Comparison of ENCODE assay signal across 8 cellular contexts in the genomic region with DNA sequence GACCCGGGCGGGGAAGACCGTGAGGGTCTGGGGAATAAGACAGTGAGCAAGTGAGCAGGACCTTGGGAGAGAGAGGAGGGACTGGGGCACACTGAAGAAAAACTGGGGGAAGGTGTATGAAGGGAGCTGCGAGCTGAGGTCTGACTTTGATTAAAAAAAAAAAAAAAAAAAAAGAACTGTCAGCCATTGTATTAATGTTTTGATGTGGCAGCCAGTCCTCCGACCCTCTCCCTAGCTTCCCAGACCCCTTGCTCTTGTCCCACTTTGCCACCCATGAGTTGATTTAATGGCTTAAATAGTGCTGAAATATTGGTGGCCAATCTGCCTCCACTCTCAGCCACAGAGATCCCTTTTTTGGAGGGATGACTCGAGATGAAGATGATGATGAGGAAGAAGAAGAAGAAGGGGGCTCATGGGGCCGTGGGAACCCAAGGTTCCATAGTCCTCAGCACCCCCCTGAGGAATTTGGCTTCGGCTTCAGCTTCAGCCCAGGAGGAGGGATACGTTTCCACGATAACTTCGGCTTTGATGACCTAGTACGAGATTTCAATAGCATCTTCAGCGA. TPM values are rescaled to one million over a fixed set of nuclear protein-coding genes. Genes with fewer than 3 reads are reported as not detected.
DNase-seq lines count a peak whose midpoint lies in the region; ATAC-seq and TF ChIP-seq lines count a peak whose summit lies in the region.

No MANE protein-coding gene starts in this region.

- peak overlapping the region; percentile 89 for H2AFZ ChIP-seq in mammary epithelial cell (ENCODE audit: low read depth, low read length)

- H3K27ac ChIP-seq in cardiac muscle cell: peak overlapping the region; percentile 69
- peak overlapping the region; percentile 76 for H3K27ac ChIP-seq in mammary epithelial cell (ENCODE audit: insufficient read depth, low read depth, low read length)
- H3K27ac ChIP-seq in mesodermal cell (ENCODE audit: low read depth, low read length, severe bottlenecking): peak overlapping the region; percentile 87
- peak overlapping the region; percentile 93 for H3K27ac ChIP-seq in vagina

- H3K9ac ChIP-seq in mammary epithelial cell (ENCODE audit: insufficient read depth, low read length): peak overlapping the region; percentile 96

- no peak for TF ChIP-seq POLR2A in vagina (IDR thresholded peaks at IDR 0.05)

- peak overlapping the region; percentile 92 for H3K4me2 ChIP-seq in mammary epithelial cell (ENCODE audit: insufficient read depth, low read depth, low read length)

- ATAC-seq in GM18868 (IDR thresholded peaks at IDR 0.05; ENCODE audit: unreplicated experiment): no peak
- no peak for ATAC-seq in GM19463 (IDR thresholded peaks at IDR 0.05; ENCODE audit: unreplicated experiment)

- CTCF ChIA-PET in mammary epithelial cell (lab: Charles Lee; ENCODE audit: low non-redundant PET): no interaction called here

- H3K4me3 ChIP-seq in cardiac muscle cell: peak overlapping the region; percentile 90
- peak overlapping the region; percentile 72 to 96 (median 95) for H3K4me3 ChIP-seq in mammary epithelial cell (replicated peaks in 1 of 3; ENCODE audit: insufficient read depth in 1 of 3, low read depth in 2 of 3, low read length in 3 of 3)
- peak overlapping the region; percentile 91 for H3K4me3 ChIP-seq in mesodermal cell (ENCODE audit: extremely low read depth, insufficient read depth, low read length, poor library complexity, severe bottlenecking)
- peak overlapping the region; percentile 77 to 94 for H3K4me3 ChIP-seq in vagina

- peaks cover 14% of the 10 kb centered on the region for H3K79me2 ChIP-seq in mammary epithelial cell (ENCODE audit: insufficient read depth, low read length)

- H3K9me3 ChIP-seq in cardiac muscle cell (ENCODE audit: low read depth): no peaks in the 10 kb centered on the region
- no peaks in the 10 kb centered on the region for H3K9me3 ChIP-seq in mammary epithelial cell (replicated peaks; ENCODE audit: insufficient read depth, low read length)
- no peaks in the 10 kb centered on the region for H3K9me3 ChIP-seq in mesodermal cell (ENCODE audit: control insufficient read depth, low read length)
- no peaks in the 10 kb centered on the region for H3K9me3 ChIP-seq in vagina

- intact Hi-C loops in cardiac septum (cut with DNase I): loop anchor here (1.0 to 10.0 kb wide), 5 partner anchors 51 to 278 kb away; a partner anchor contains a TSS
- intact Hi-C loops in mammary epithelial cell (cut with micrococcal nuclease): loop anchor here (1.0 to 5.0 kb wide), 7 partner anchors 54 to 476 kb away; a partner anchor contains a TSS
- intact Hi-C loops in vagina (cut with DNase I): no loop called here

- DNase-seq in cardiac muscle cell (ENCODE audit: low read depth in 1 of 2, low spot score in 1 of 2): no peak
- DNase-seq in cardiac septum (ENCODE audit: low spot score): no peak
- DNase-seq in mammary epithelial cell: no peak
- DNase-seq in vagina (ENCODE audit: extremely low spot score in 2 of 2): no peak
- no peak for DNase-seq in NCI-H1105 treated with DMSO at 0.1 percent for 48 hours (lab: John Stamatoyannopoulos, UW)

- dilution Hi-C loops in mammary epithelial cell (cut with HindIII; ENCODE audit: low sequenced_read_pairs): loop anchor here (5.0 kb wide), 1 partner anchor 34 kb away; no protein-coding TSS in a partner anchor

- no TSS peak for BruUV-seq in mammary epithelial cell (replicated peaks; lab: Mats Ljungman, UMichigan)

- H3K27me3 ChIP-seq in cardiac muscle cell (no peaks in the 10 kb centered on the region), mammary epithelial cell (ENCODE audit: insufficient read depth, low read length) (no peaks in the 10 kb centered on the region), vagina (no peaks in the 10 kb centered on the region)

- in situ Hi-C loops in mammary epithelial cell (cut with MboI; ENCODE audit: low sequenced_read_pairs in 2 of 2): loop anchor here in 1 of 2 donors (5.0 kb wide), 1 partner anchor 91 kb away; no protein-coding TSS in a partner anchor

- H4K20me1 ChIP-seq in mammary epithelial cell (ENCODE audit: insufficient read depth, low read length): no peaks in the 10 kb centered on the region

- 48% methylated on average over 9 of the region's 13 CpGs for WGBS in mammary epithelial cell (ENCODE audit: low coverage, missing lambda C conversion rate)
- 43 to 86% methylated on average over 6 to 8 of the region's 13 CpGs for whole genome bisulfite sequencing in mesodermal cell (ENCODE audit: insufficient coverage in 2 of 2), 2 experiments

- no peaks in the 10 kb centered on the region for H3K4me1 ChIP-seq in cardiac muscle cell (ENCODE audit: low read depth)
- peaks cover 4% of the 10 kb centered on the region for H3K4me1 ChIP-seq in mammary epithelial cell (ENCODE audit: insufficient read depth, low read length)
- H3K4me1 ChIP-seq in mesodermal cell (ENCODE audit: control insufficient read depth, insufficient read depth, low read length, poor library complexity, severe bottlenecking): peaks cover 4% of the 10 kb centered on the region
- H3K4me1 ChIP-seq in vagina: peaks cover 20% of the 10 kb centered on the region

- H3K36me3 ChIP-seq in cardiac muscle cell (peaks cover 7% of the 10 kb centered on the region), mammary epithelial cell (ENCODE audit: insufficient read depth, low read length) (peaks cover 4% of the 10 kb centered on the region), mesodermal cell (ENCODE audit: control insufficient read depth, insufficient read depth, low read length) (peaks cover 49% of the 10 kb centered on the region), vagina (peaks cover 0 to 32% of the 10 kb centered on the region in 2 donors)

- TF ChIP-seq CTCF in cardiac muscle cell (IDR thresholded peaks at IDR 0.05; ENCODE audit: low read depth, low read length) (no peak), mammary epithelial cell (conservative IDR thresholded peaks at IDR 0.05 in 1 of 2, IDR thresholded peaks at IDR 0.05 in 1 of 2; ENCODE audit: extremely low read depth in 1 of 2, insufficient read depth in 1 of 2, low read depth in 1 of 2, low read length in 2 of 2) (no peak), vagina (IDR thresholded peaks at IDR 0.05) (no peak)

RNA-seq across cellular contexts. Expression of a gene that starts 0.7 kb away (rescaled TPM):
- 92.1 and 101 TPM in 2 replicates for total RNA-seq in cardiac muscle cell
- 106 and 112 TPM in 2 replicates for polyA plus RNA-seq in cardiac muscle cell
- total RNA-seq in cardiac septum: 132 TPM
- 100 to 1,000 TPM; 135 to 174 TPM for total RNA-seq in mammary epithelial cell
- polyA plus RNA-seq in mammary epithelial cell: 114 TPM
- polyA minus RNA-seq in mammary epithelial cell: 99.8 TPM
- 103 TPM for polyA plus RNA-seq in mesodermal cell (2013, experiment 1 of 2)
- polyA plus RNA-seq in mesodermal cell (2013, experiment 2 of 2): 99.7 TPM
- 80.3 TPM for total RNA-seq in vagina

RNA-seq across cellular contexts. Expression of a gene that starts 47.8 kb away (rescaled TPM):
- 4.8 and 11.2 TPM in 2 replicates for total RNA-seq in cardiac muscle cell
- polyA plus RNA-seq in cardiac muscle cell: 5.4 and 20.6 TPM in 2 replicates
- total RNA-seq in cardiac septum: 0.70 TPM
- not detected for total RNA-seq in mammary epithelial cell
- polyA plus RNA-seq in mammary epithelial cell: not detected
- not detected for polyA minus RNA-seq in mammary epithelial cell
- 0.77 TPM for polyA plus RNA-seq in mesodermal cell (2013, experiment 1 of 2)
- not detected for polyA plus RNA-seq in mesodermal cell (2013, experiment 2 of 2)
- not detected for total RNA-seq in vagina

RNA-seq across cellular contexts. Expression of a gene that starts 52.2 kb away (rescaled TPM):
- total RNA-seq in cardiac muscle cell: 102 and 116 TPM in 2 replicates
- polyA plus RNA-seq in cardiac muscle cell: 12.8 and 13.5 TPM in 2 replicates
- 22.5 TPM for total RNA-seq in cardiac septum
- 10 to 100 TPM; 11.5 TPM for total RNA-seq in mammary epithelial cell
- polyA plus RNA-seq in mammary epithelial cell: 9.3 TPM
- 5.8 TPM for polyA minus RNA-seq in mammary epithelial cell
- 45.4 TPM for polyA plus RNA-seq in mesodermal cell (2013, experiment 1 of 2)
- 45.8 TPM for polyA plus RNA-seq in mesodermal cell (2013, experiment 2 of 2)
- 65.1 TPM for total RNA-seq in vagina

RNA-seq across cellular contexts. Expression of a gene that starts 52.3 kb away (rescaled TPM):
- 111 and 190 TPM in 2 replicates for total RNA-seq in cardiac muscle cell
- polyA plus RNA-seq in cardiac muscle cell: 142 and 164 TPM in 2 replicates
- 111 TPM for total RNA-seq in cardiac septum
- 100 to 1,000 TPM in 1 of 2 donors, 10 to 100 TPM in 1; 63.7 to 168 TPM for total RNA-seq in mammary epithelial cell
- polyA plus RNA-seq in mammary epithelial cell: 147 TPM
- polyA minus RNA-seq in mammary epithelial cell: 161 TPM
- polyA plus RNA-seq in mesodermal cell (2013, experiment 1 of 2): 151 TPM
- 131 TPM for polyA plus RNA-seq in mesodermal cell (2013, experiment 2 of 2)
- 75.9 TPM for total RNA-seq in vagina
